In the genomic region with DNA sequence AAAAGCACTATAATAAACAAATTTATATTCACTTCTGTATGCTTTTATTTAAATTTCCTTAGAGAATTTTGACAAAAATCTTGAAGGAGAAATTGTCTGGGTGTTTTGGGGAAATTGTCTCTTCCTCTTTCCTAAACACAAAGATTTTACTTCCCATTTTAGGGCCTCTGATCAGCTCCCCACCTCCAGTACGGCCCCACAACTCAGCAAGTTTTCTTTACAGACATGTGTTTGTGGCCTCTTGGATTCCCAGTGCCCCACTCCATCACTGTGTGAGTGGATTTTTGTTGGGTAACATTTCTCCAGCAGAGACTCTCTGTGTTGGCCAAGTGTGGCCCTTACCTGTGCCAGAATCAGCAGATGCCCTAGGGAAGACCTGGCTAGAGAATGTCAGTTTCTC, we compare ENCODE assay signal across 20 cellular contexts.
"Had no signal": no experiment of that assay in that cellular context is flagged by ENCODE, and none has a peak within 500 bp of the region (broad histone marks: within the 10 kb centered on the region; RNA-seq: fewer than 3 reads in every experiment).

No MANE protein-coding gene starts in this region.

- H3K4me3 ChIP-seq: body of pancreas, cardiac muscle cell, left lung, lung, neural progenitor cell, testis, vagina had no signal

- H3K27me3 ChIP-seq: body of pancreas, cardiac muscle cell, foreskin keratinocyte, left lung, neural progenitor cell, testis, vagina had no signal

- H3K27ac ChIP-seq: body of pancreas, cardiac muscle cell, foreskin keratinocyte, left lung, neural progenitor cell, testis, vagina had no signal

- H3K9ac ChIP-seq: neural progenitor cell had no signal

- H3K4me2 ChIP-seq: neural progenitor cell had no signal

- H2AFZ ChIP-seq: neural progenitor cell had no signal

- ATAC-seq: body of pancreas; foreskin keratinocyte; left lung; naive thymus-derived CD4-positive, alpha-beta T cell had no signal

- H3K36me3 ChIP-seq: cardiac muscle cell, left lung, neural progenitor cell, vagina had no signal

- H3K9me3 ChIP-seq: testis, vagina had no signal

- DNase-seq: activated CD4-positive, alpha-beta memory T cell treated with anti-CD3 and anti-CD28 coated beads for 36 hours; activated CD4-positive, alpha-beta T cell treated with anti-CD3 and anti-CD28 coated beads for 48 hours; activated gamma-delta T cell; activated naive CD4-positive, alpha-beta T cell treated with anti-CD3 and anti-CD28 coated beads, Interleukin-2, amount 50 U/mL, for 16 hours; body of pancreas; effector memory CD4-positive, alpha-beta T cell; foreskin keratinocyte; hippocampal formation; kidney glomerular epithelial cell; left lung; naive thymus-derived CD4-positive, alpha-beta T cell; retina; stimulated activated CD4-positive, alpha-beta T cell treated with anti-CD3 and anti-CD28 coated beads, Interleukin-2, amount 100 ng/mL, for 48 hours; stimulated activated naive CD4-positive, alpha-beta T cell; testis; trophoblast cell had no signal

- H3K4me1 ChIP-seq: body of pancreas, foreskin keratinocyte, left lung, neural progenitor cell, testis, vagina had no signal
